8 cellular contexts compared by ENCODE assay signal in genomic region chr2:108583903-108584520, GRCh38. TPM values are rescaled to one million over a fixed set of nuclear protein-coding genes. Genes with fewer than 3 reads are reported as not detected.
DNase-seq lines count a peak whose midpoint lies in the region; ATAC-seq, FAIRE-seq and TF ChIP-seq lines count a peak whose summit lies in the region.

No MANE protein-coding gene starts in this region.

- no peaks in the 10 kb centered on the region for H3K36me3 Mint-ChIP-seq in activated naive CD4-positive, alpha-beta T cell treated with anti-CD3 and anti-CD28 coated beads, Interleukin-2, amount 50 U/mL, for 72 hours

- TF ChIP-seq CTCF in GM06990 (IDR thresholded peaks at IDR 0.05; ENCODE audit: insufficient read depth, low read length, poor library complexity, severe bottlenecking) (peak; percentile 73), cardiac muscle cell (IDR thresholded peaks at IDR 0.05; ENCODE audit: low read depth, low read length) (peak; percentile 78), prostate gland (IDR thresholded peaks at IDR 0.05) (peak; percentile 60 to 84 (median 80))

- intact Hi-C loops in prostate gland (cut with DNase I) = loop anchor here (5.0 to 10.0 kb wide), 3 partner anchors 47 to 369 kb away; no protein-coding TSS in a partner anchor

- no peaks in the 10 kb centered on the region for H3K36me3 ChIP-seq in GM06990 (ENCODE audit: control insufficient read depth, insufficient read depth, low read length)
- H3K36me3 ChIP-seq in cardiac muscle cell = no peaks in the 10 kb centered on the region
- H3K36me3 ChIP-seq in prostate gland = no peaks in the 10 kb centered on the region

- TF ChIP-seq POLR2A in H54 (IDR thresholded peaks at IDR 0.05; ENCODE audit: low read depth, low read length) (no peak), prostate gland (IDR thresholded peaks at IDR 0.05) (no peak)

- WGBS in prostate gland = 72% methylated on average over 4 of the region's 4 CpGs

- DNase-seq in GM06990 (ENCODE audit: extremely low read depth, insufficient read length) (peak; percentile 46), H54 (ENCODE audit: insufficient read length, low spot score) (peak; percentile 49), LoVo (ENCODE audit: low spot score) (peak; percentile 69), SHP77 treated with DMSO at 0.1 percent for 48 hours (lab: John Stamatoyannopoulos, UW) (peak; percentile 52), cardiac muscle cell (ENCODE audit: low read depth in 1 of 2, low spot score in 1 of 2) (peak; percentile 81 to 90), prostate gland (ENCODE audit: low spot score) (peak; percentile 70), ecto neural progenitor cell (ENCODE audit: low spot score) (no peak)
- peak in 1 of 2 donors; percentile 51 for DNase-seq in activated naive CD4-positive, alpha-beta T cell treated with anti-CD3 and anti-CD28 coated beads, Interleukin-2, amount 50 U/mL, for 72 hours (ENCODE audit: low spot score in 2 of 2)

- FAIRE-seq in H54 (lab: Jason Lieb, UNC) = peak; percentile 92

- H3K4me1 ChIP-seq in cardiac muscle cell (ENCODE audit: low read depth) = peaks cover 19% of the 10 kb centered on the region
- peaks cover 3% of the 10 kb centered on the region for H3K4me1 ChIP-seq in prostate gland (replicated peaks)

- peak overlapping the region in 1 of 2 donors; percentile 24 for H3K27ac Mint-ChIP-seq in activated naive CD4-positive, alpha-beta T cell treated with anti-CD3 and anti-CD28 coated beads, Interleukin-2, amount 50 U/mL, for 72 hours

- H3K9me3 Mint-ChIP-seq in activated naive CD4-positive, alpha-beta T cell treated with anti-CD3 and anti-CD28 coated beads, Interleukin-2, amount 50 U/mL, for 72 hours = no peaks in the 10 kb centered on the region

- no peaks in the 10 kb centered on the region for H3K9me3 ChIP-seq in cardiac muscle cell (ENCODE audit: low read depth)
- H3K9me3 ChIP-seq in prostate gland = no peaks in the 10 kb centered on the region

- H3K27me3 ChIP-seq in GM06990 (replicated peaks; ENCODE audit: control insufficient read depth, insufficient read depth, low read length) (no peaks in the 10 kb centered on the region), cardiac muscle cell (no peaks in the 10 kb centered on the region), prostate gland (replicated peaks; ENCODE audit: insufficient read depth) (no peaks in the 10 kb centered on the region)

- no peak overlapping the region for H3K27ac ChIP-seq in cardiac muscle cell
- H3K27ac ChIP-seq in prostate gland = no peak overlapping the region

- H3K4me3 ChIP-seq in GM06990 (replicated peaks; ENCODE audit: low read depth, low read length) (no peak overlapping the region; the same call in 1 of the 2 replicates), cardiac muscle cell (no peak overlapping the region), prostate gland (no peak overlapping the region)

- peak; percentile 81 to 86 for ATAC-seq in activated naive CD4-positive, alpha-beta T cell treated with anti-CD3 and anti-CD28 coated beads, Interleukin-2, amount 50 U/mL, for 72 hours

RNA-seq across cellular contexts. Expression of gene LIMS1, which starts 49.7 kb away (rescaled TPM):
- 10 to 100 TPM; 35.6 to 86.5 TPM for total RNA-seq in activated naive CD4-positive, alpha-beta T cell treated with anti-CD3 and anti-CD28 coated beads, Interleukin-2, amount 50 U/mL, for 72 hours
- 34.0 and 56.8 TPM in 2 replicates for total RNA-seq in cardiac muscle cell
- polyA plus RNA-seq in cardiac muscle cell = 29.8 and 34.6 TPM in 2 replicates
- total RNA-seq in prostate gland = 10 to 100 TPM; 82.9 to 90.4 TPM
